In the genomic region with DNA sequence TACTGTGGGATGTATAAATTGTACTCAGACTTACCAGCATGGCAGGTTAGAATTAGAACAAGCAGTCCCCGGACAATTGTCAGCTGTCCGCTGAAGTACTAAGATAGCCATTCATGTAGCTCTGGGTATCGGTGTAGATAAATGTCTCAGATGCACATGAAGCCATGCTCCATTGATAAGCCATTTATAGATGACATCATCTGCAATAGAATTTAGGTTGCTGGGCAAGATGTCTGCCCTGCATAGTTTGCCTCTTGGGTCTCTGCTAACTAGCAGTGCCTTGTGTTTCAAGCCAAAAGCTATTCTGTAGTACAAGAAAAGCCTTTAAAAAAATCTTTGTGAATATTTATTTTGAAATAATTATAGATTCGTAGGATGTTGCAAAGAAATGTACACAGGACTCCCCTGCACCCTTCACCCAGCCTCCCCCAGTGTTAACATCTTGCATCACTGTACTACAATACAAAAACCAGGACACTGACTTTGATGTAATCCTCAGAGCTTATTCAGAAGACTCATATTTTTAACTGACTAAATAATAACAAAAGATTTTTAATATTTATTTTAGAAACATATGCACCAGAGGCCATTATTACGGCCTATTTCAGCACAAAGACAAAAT, we compare ENCODE assay signal across 29 cellular contexts.
"Had no signal": no experiment of that assay in that cellular context is flagged by ENCODE, and none has a peak within 500 bp of the region (broad histone marks: within the 10 kb centered on the region; RNA-seq: fewer than 3 reads in every experiment).

No MANE protein-coding gene starts in this region.

- FAIRE-seq: pancreas had no signal

- H3K4me3 ChIP-seq: pancreas, prostate gland, skin epidermis, smooth muscle cell, spleen, suprapubic skin, testis, tibial artery, transverse colon, upper lobe of right lung, vagina had no signal

- H3K36me3 ChIP-seq: neutrophil, pancreas, prostate gland, spleen, suprapubic skin, tibial artery, transverse colon, upper lobe of right lung, vagina had no signal

- H3K27ac ChIP-seq: neutrophil, pancreas, prostate gland, skin epidermis, spleen, suprapubic skin, testis, transverse colon, upper lobe of right lung, vagina had no signal

- DNase-seq: naive B cell; naive thymus-derived CD8-positive, alpha-beta T cell; nephron progenitor cell; nucleus accumbens; pancreas; right cardiac atrium; spleen; stimulated activated CD4-positive, alpha-beta T cell treated with anti-CD3 and anti-CD28 coated beads, Interleukin-12 subunit alpha, Interleukin-12 subunit beta, amount 100 ng/mL, for 4 hours; stimulated activated CD4-positive, alpha-beta T cell treated with anti-CD3 and anti-CD28 coated beads, Interleukin-1b, Interleukin-23, amount 100 ng/mL, for 48 hours; stimulated activated CD4-positive, alpha-beta T cell treated with anti-CD3 and anti-CD28 coated beads, Interleukin-4, amount 100 ng/mL, for 1 hour; stimulated activated CD4-positive, alpha-beta T cell treated with anti-CD3 and anti-CD28 coated beads, Interleukin-4, amount 100 ng/mL, for 4 hours; stimulated activated CD8-positive, alpha-beta memory T cell treated with anti-CD3 and anti-CD28 coated beads, Interleukin-4, amount 100 ng/mL, for 48 hours; stimulated activated naive CD4-positive, alpha-beta T cell; stimulated activated naive CD8-positive, alpha-beta T cell treated with anti-CD3 and anti-CD28 coated beads, Interleukin-15, amount 100 ng/mL, for 72 hours; stimulated activated naive CD8-positive, alpha-beta T cell treated with anti-CD3 and anti-CD28 coated beads, Interleukin-15, Interleukin-2, amounts not matched to agents 100 U/mL and 50 U/mL, for 24 hours; substantia nigra; testis; tibial artery; transverse colon; upper lobe of right lung had no signal

- H3K4me1 ChIP-seq: pancreas, prostate gland, spleen, suprapubic skin, testis, transverse colon, upper lobe of right lung, vagina had no signal

- ATAC-seq: naive thymus-derived CD8-positive, alpha-beta T cell; natural killer cell treated with Interleukin-12 subunit alpha and Interleukin-12 subunit beta and Interleukin-15 and Interleukin-18, amount 100 ng/mL, for 72 hours; pancreas; right cardiac atrium; sciatic nerve; stimulated activated memory B cell treated with anti-CD40 and anti-IgM and Interleukin-4, amounts not matched to agents 10 μg/mL and 1 μg/mL and 100 μg/mL, for 72 hours; stimulated activated naive CD8-positive, alpha-beta T cell treated with anti-CD3 and anti-CD28 coated beads, Interleukin-15, amount 100 ng/mL, for 72 hours; stimulated activated naive CD8-positive, alpha-beta T cell treated with anti-CD3 and anti-CD28 coated beads, Interleukin-15, Interleukin-2, amounts not matched to agents 100 U/mL and 50 U/mL, for 24 hours; upper lobe of right lung had no signal

- H3K4me2 ChIP-seq: smooth muscle cell had no signal

- H3K27me3 ChIP-seq: neutrophil, pancreas, spleen, suprapubic skin, testis, tibial artery, transverse colon, upper lobe of right lung, vagina had no signal

- H3K9me3 ChIP-seq: neutrophil, pancreas, prostate gland, spleen, suprapubic skin, testis, tibial artery, transverse colon, upper lobe of right lung, vagina had no signal
